ENCODE assay signal across 8 cellular contexts in genomic region chr20:63520939-63521601, GRCh38. TPM values are rescaled to one million over a fixed set of nuclear protein-coding genes. Genes with fewer than 3 reads are reported as not detected.
DNase-seq lines count a peak whose midpoint lies in the region; ATAC-seq, FAIRE-seq and TF ChIP-seq lines count a peak whose summit lies in the region.

No MANE protein-coding gene starts in this region.

- no peak for TF ChIP-seq POLR2A in esophagus squamous epithelium (IDR thresholded peaks at IDR 0.05)

- no peaks in the 10 kb centered on the region for H3K9me3 Mint-ChIP-seq in activated T-cell treated with anti-CD3 and anti-CD28 coated beads, Interleukin-2, amount 50 U/mL, for 4 hours

- no peak for TF ChIP-seq CTCF in esophagus squamous epithelium (IDR thresholded peaks at IDR 0.05)

- peak overlapping the region; percentile 61 to 95 (median 84) for H3K4me3 ChIP-seq in esophagus squamous epithelium
- peak overlapping the region; percentile 74 to 89 for H3K4me3 ChIP-seq in muscle layer of duodenum (ENCODE audit: low read depth in 1 of 2, low read length in 2 of 2)

- intact Hi-C loops in esophagus squamous epithelium (cut with DNase I) = no loop called here

- no peaks in the 10 kb centered on the region for H3K9me3 ChIP-seq in esophagus squamous epithelium
- H3K9me3 ChIP-seq in muscle layer of duodenum (ENCODE audit: control insufficient read depth in 1 of 2, low read length in 2 of 2) = no peaks in the 10 kb centered on the region

- H3K36me3 ChIP-seq in esophagus squamous epithelium (peaks cover 6 to 45% (median 7%) of the 10 kb centered on the region in 3 donors), muscle layer of duodenum (ENCODE audit: control insufficient read depth in 1 of 2, insufficient read depth in 2 of 2, low read length in 2 of 2) (peaks cover 0 to 6% of the 10 kb centered on the region in 2 donors)

- peak; percentile 28 for ATAC-seq in HG03039 (IDR thresholded peaks at IDR 0.05; ENCODE audit: unreplicated experiment)
- ATAC-seq in activated T-cell treated with anti-CD3 and anti-CD28 coated beads, Interleukin-2, amount 50 U/mL, for 4 hours = peak; percentile 69 to 73

- peak; percentile 9 for FAIRE-seq in GM18507 (lab: Jason Lieb, UNC)

- peaks cover 7% of the 10 kb centered on the region for H3K36me3 Mint-ChIP-seq in activated T-cell treated with anti-CD3 and anti-CD28 coated beads, Interleukin-2, amount 50 U/mL, for 4 hours (ENCODE audit: insufficient read depth)

- H3K27me3 Mint-ChIP-seq in activated T-cell treated with anti-CD3 and anti-CD28 coated beads, Interleukin-2, amount 50 U/mL, for 4 hours (ENCODE audit: low read depth) = no peaks in the 10 kb centered on the region

- peak overlapping the region; percentile 82 for H3K4me3 Mint-ChIP-seq in activated T-cell treated with anti-CD3 and anti-CD28 coated beads, Interleukin-2, amount 50 U/mL, for 4 hours

- H3K27ac ChIP-seq in esophagus squamous epithelium (peak overlapping the region; percentile 85 to 100 (median 96)), muscle layer of duodenum (ENCODE audit: low read length) (peak overlapping the region; percentile 72)

- H3K27me3 ChIP-seq in esophagus squamous epithelium = no peaks in the 10 kb centered on the region
- H3K27me3 ChIP-seq in muscle layer of duodenum (ENCODE audit: low read depth, low read length) = peaks cover 4% of the 10 kb centered on the region

- peaks cover 22 to 65% (median 27%) of the 10 kb centered on the region in 3 donors for H3K4me1 ChIP-seq in esophagus squamous epithelium
- H3K4me1 ChIP-seq in muscle layer of duodenum (ENCODE audit: control insufficient read depth in 1 of 2, insufficient read depth in 2 of 2, low read length in 2 of 2) = peaks cover 0 to 17% of the 10 kb centered on the region in 2 donors

- H3K4me1 Mint-ChIP-seq in activated T-cell treated with anti-CD3 and anti-CD28 coated beads, Interleukin-2, amount 50 U/mL, for 4 hours (ENCODE audit: low read depth) = peaks cover 15% of the 10 kb centered on the region

- WGBS in esophagus squamous epithelium, 2 donors = 0% methylated on average over 1 to 7 of the region's 67 CpGs

- peak; percentile 40 for DNase-seq in A172 (ENCODE audit: low spot score)
- peak; percentile 58 for DNase-seq in GM18507 (ENCODE audit: extremely low spot score, insufficient read length, low read depth)
- peak; percentile 61 for DNase-seq in NCI-H69 (lab: John Stamatoyannopoulos, UW)
- peak; percentile 55 for DNase-seq in activated T-cell treated with anti-CD3 and anti-CD28 coated beads, Interleukin-2, amount 50 U/mL, for 4 hours
- no peak for DNase-seq in esophagus squamous epithelium (lab: John Stamatoyannopoulos, UW)
- peak; percentile 39 to 68 for DNase-seq in stimulated activated CD8-positive, alpha-beta memory T cell treated with anti-CD3 and anti-CD28 coated beads, Interleukin-7, amount 100 ng/mL, for 4 hours (ENCODE audit: low read depth in 2 of 2)

RNA-seq across cellular contexts. Expression of gene PPDPF, which starts 0.5 kb away (rescaled TPM):
- 67.4 and 70.6 TPM in 2 replicates for total RNA-seq in A172 (2014; rRNA removed; shearing (Covaris generic))
- total RNA-seq in activated T-cell treated with anti-CD3 and anti-CD28 coated beads, Interleukin-2, amount 50 U/mL, for 4 hours = 100 to 1,000 TPM; 137 to 171 (median 165) TPM
- total RNA-seq in esophagus squamous epithelium = 100 to 1,000 TPM; 142 to 613 (median 338) TPM

RNA-seq across cellular contexts. Expression of gene PTK6, which starts 16.1 kb away (rescaled TPM):
- total RNA-seq in A172 (2014; rRNA removed; shearing (Covaris generic)) = 2.0 and 2.4 TPM in 2 replicates
- under 1 TPM; 0.13 to 0.21 (median 0.16) TPM for total RNA-seq in activated T-cell treated with anti-CD3 and anti-CD28 coated beads, Interleukin-2, amount 50 U/mL, for 4 hours
- total RNA-seq in esophagus squamous epithelium = 100 to 1,000 TPM in 1 of 4 donors, 10 to 100 TPM in 3; 40.8 to 133 (median 49.7) TPM

RNA-seq across cellular contexts. Expression of gene EEF1A2, which starts 22.2 kb away (rescaled TPM):
- total RNA-seq in A172 (2014; rRNA removed; shearing (Covaris generic)) = 88.1 and 91.0 TPM in 2 replicates
- under 1 TPM; 0.63 to 0.96 (median 0.74) TPM for total RNA-seq in activated T-cell treated with anti-CD3 and anti-CD28 coated beads, Interleukin-2, amount 50 U/mL, for 4 hours
- total RNA-seq in esophagus squamous epithelium = 1 to 10 TPM in 3 of 4 donors, under 1 TPM in 1; 0.44 to 3.1 (median 1.9) TPM

RNA-seq across cellular contexts. Expression of gene SRMS, which starts 26.5 kb away (rescaled TPM):
- not detected in 2 replicates for total RNA-seq in A172 (2014; rRNA removed; shearing (Covaris generic))
- not detected for total RNA-seq in activated T-cell treated with anti-CD3 and anti-CD28 coated beads, Interleukin-2, amount 50 U/mL, for 4 hours
- total RNA-seq in esophagus squamous epithelium = not detected

RNA-seq across cellular contexts. Expression of gene FNDC11, which starts 32.9 kb away (rescaled TPM):
- total RNA-seq in A172 (2014; rRNA removed; shearing (Covaris generic)) = 1.8 and 2.9 TPM in 2 replicates
- total RNA-seq in activated T-cell treated with anti-CD3 and anti-CD28 coated beads, Interleukin-2, amount 50 U/mL, for 4 hours = under 1 TPM; 0.13 to 0.19 (median 0.18) TPM
- under 1 TPM in 1 of 4 donors, not detected in 3; under 0.01 TPM for total RNA-seq in esophagus squamous epithelium

Comparison
In these comparisons a context has a peak if more than half of its experiments do, and no peak if none do; other contexts are left out.
1. RNA of gene PTK6, which starts 16.1 kb away (total RNA-seq): 40.8 to 133 TPM in esophagus squamous epithelium; 2.0 to 2.4 TPM in A172 and 0.13 to 0.21 TPM in activated T-cell treated with anti-CD3 and anti-CD28 coated beads, Interleukin-2, amount 50 U/mL, for 4 hours; every median in the first group is over 10 times any median in the second.
2. RNA of gene EEF1A2, which starts 22.2 kb away (total RNA-seq): 88.1 to 91.0 TPM in A172; 0.44 to 3.1 TPM in esophagus squamous epithelium and 0.63 to 0.96 TPM in activated T-cell treated with anti-CD3 and anti-CD28 coated beads, Interleukin-2, amount 50 U/mL, for 4 hours; every median in the first group is over 10 times any median in the second.